23 cellular contexts compared by ENCODE assay signal in genomic region chr16:4684030-4684715, GRCh38. TPM values are rescaled to one million over a fixed set of nuclear protein-coding genes. Genes with fewer than 3 reads are reported as not detected.
A peak's percentile ranks its signal among the peaks of the same experiment; 100 is the strongest.
DNase-seq lines count a peak whose midpoint lies in the region; ATAC-seq and TF ChIP-seq lines count a peak whose summit lies in the region.
"Had no signal": no experiment of that assay in that cellular context is flagged by ENCODE, and none has a peak within 500 bp of the region (broad histone marks: within the 10 kb centered on the region; RNA-seq: fewer than 3 reads in every experiment).

No MANE protein-coding gene starts in this region.

- in situ Hi-C loops in gastrocnemius medialis (cut with MboI; ENCODE audit: low sequenced_read_pairs in 4 of 4) = no loop called here

- H3K36me3 ChIP-seq in liver (ENCODE audit: control insufficient read depth in 4 of 4, insufficient read depth in 3 of 4, low read depth in 1 of 4, low read length in 3 of 4) (peaks cover 0 to 9% (median 5%) of the 10 kb centered on the region in 4 donors), gastrocnemius medialis (peaks cover 0 to 46% of the 10 kb centered on the region in 2 donors)

- DNase-seq in HL-60 (ENCODE audit: low read depth in 1 of 2, low spot score in 1 of 2) (no peak), RWPE1 (ENCODE audit: low spot score) (no peak), gastrocnemius medialis (peak in 1 of 2 donors; percentile 58), GM10248 (ENCODE audit: extremely low spot score) (no peak), NCI-H1105 treated with DMSO at 0.1 percent for 48 hours (lab: John Stamatoyannopoulos, UW) (no peak)
- DNase-seq: ACHN; CD4-positive, alpha-beta memory T cell; HCEC 1CT; KBM-7; MM.1S; NCI-H1048; NCI-H1436; NCI-H187 treated with DMSO at 0.1 percent for 48 hours; NCI-H2107; NCI-H446 treated with DMSO at 0.1 percent for 48 hours; NCI-H526 treated with DMSO at 0.1 percent for 48 hours; OCI-M1 had no signal

- intact Hi-C loops in gastrocnemius medialis (cut with DNase I; ENCODE audit: low total_unique reads) = no loop called here

- H3K4me1 ChIP-seq in liver (ENCODE audit: control insufficient read depth in 4 of 4, insufficient read depth in 4 of 4, low read length in 3 of 4) (peaks cover 17 to 95% (median 78%) of the 10 kb centered on the region in 4 donors), gastrocnemius medialis (peaks cover 25 to 36% of the 10 kb centered on the region in 2 donors)

- ATAC-seq in gastrocnemius medialis (no peak), GM19023 (IDR thresholded peaks at IDR 0.05; ENCODE audit: unreplicated experiment) (no peak)
- ATAC-seq: GM23338, SK-N-SH treated with all-trans-retinoic acid at 6 μM for 48 hours had no signal

- CTCF ChIA-PET in RWPE1 (lab: Yijun Ruan, JAX) = interaction anchor here (0.7 kb wide), 2 partner anchors 172 to 271 kb away, joined by 3 read pairs; no protein-coding TSS in a partner anchor
- CTCF ChIA-PET in GM10248 (lab: Yijun Ruan, JAX) = no interaction called here

- no peaks in the 10 kb centered on the region for H3K9me3 ChIP-seq in liver (ENCODE audit: control insufficient read depth in 4 of 4, low read length in 3 of 4)
- no peaks in the 10 kb centered on the region for H3K9me3 ChIP-seq in gastrocnemius medialis
- H3K9me3 ChIP-seq: BLaER1 had no signal

- no peak for TF ChIP-seq POLR2A in gastrocnemius medialis (IDR thresholded peaks at IDR 0.05)

- 70% methylated on average over 23 of the region's 23 CpGs for WGBS in liver

- POLR2A ChIA-PET in RWPE1 (lab: Yijun Ruan, JAX; ENCODE audit: low non-redundant PET) (no interaction called here), GM10248 (lab: Yijun Ruan, JAX) (no interaction called here)

- H3K4me3 ChIP-seq in HL-60 (replicated peaks; ENCODE audit: insufficient read depth, low read length) (no peak overlapping the region), liver (ENCODE audit: low read depth in 1 of 3, low read length in 3 of 3) (no peak overlapping the region), gastrocnemius medialis (no peak overlapping the region)
- H3K4me3 ChIP-seq: BLaER1, GM23338 had no signal

- H3K27ac ChIP-seq in HL-60 (replicated peaks) = peak overlapping the region; percentile 53
- H3K27ac ChIP-seq in RWPE1 = peak overlapping the region; percentile 99
- H3K27ac ChIP-seq in liver (ENCODE audit: low read depth in 1 of 2, low read length in 2 of 2) = peak overlapping the region; percentile 88 to 98
- peak overlapping the region; percentile 57 to 85 (median 70) for H3K27ac ChIP-seq in gastrocnemius medialis
- H3K27ac ChIP-seq: BLaER1 had no signal

- peak overlapping the region; percentile 40 to 58 for H3K9ac ChIP-seq in liver (ENCODE audit: low read depth in 1 of 2, low read length in 2 of 2)

- no peak for TF ChIP-seq RAD21 in liver (IDR thresholded peaks at IDR 0.05)

- TF ChIP-seq CTCF in HL-60 (IDR thresholded peaks at IDR 0.05; ENCODE audit: insufficient read depth, low read length) (no peak), RWPE1 (conservative IDR thresholded peaks at IDR 0.05; ENCODE audit: low read depth) (no peak), liver (IDR thresholded peaks at IDR 0.05; ENCODE audit: low read depth, low read length, missing input control) (no peak), gastrocnemius medialis (IDR thresholded peaks at IDR 0.05 in 4 of 5, conservative IDR thresholded peaks at IDR 0.05 in 1 of 5) (no peak), GM10248 (IDR thresholded peaks at IDR 0.05; ENCODE audit: control extremely low read depth, extremely low read depth, low read depth, missing control alignments) (no peak)

- H3K27me3 ChIP-seq in HL-60 (ENCODE audit: insufficient read depth, poor library complexity, severe bottlenecking) = no peaks in the 10 kb centered on the region
- no peaks in the 10 kb centered on the region for H3K27me3 ChIP-seq in liver (ENCODE audit: control insufficient read depth in 4 of 4, insufficient read depth in 4 of 4, low read length in 3 of 4)
- no peaks in the 10 kb centered on the region for H3K27me3 ChIP-seq in gastrocnemius medialis
- H3K27me3 ChIP-seq: BLaER1 had no signal

TF ChIP-seq in liver, 16 proteins besides CTCF, POLR2A, EP300 and RAD21:
- TF ChIP-seq EGR1 (IDR thresholded peaks at IDR 0.05; ENCODE audit: low read depth in 2 of 2) (no peak), RXRA (IDR thresholded peaks at IDR 0.05) (no peak), HNF4G (IDR thresholded peaks at IDR 0.05) (no peak), SP1 (IDR thresholded peaks at IDR 0.05) (no peak), GABPA (IDR thresholded peaks at IDR 0.05 in 1 of 2, conservative IDR thresholded peaks at IDR 0.05 in 1 of 2) (no peak), ATF3 (IDR thresholded peaks at IDR 0.05) (no peak), TAF1 (conservative IDR thresholded peaks at IDR 0.05) (no peak), NR2F2 (IDR thresholded peaks at IDR 0.05) (no peak), HNF4A (conservative IDR thresholded peaks at IDR 0.05) (no peak), JUND (IDR thresholded peaks at IDR 0.05) (no peak), MAX (IDR thresholded peaks at IDR 0.05) (no peak)

RNA-seq across cellular contexts. Expression of gene NUDT16L1, which starts 9.2 kb away (rescaled TPM):
- total RNA-seq in liver (10 to 100 TPM; 22.4 to 40.3 TPM), gastrocnemius medialis (10 to 100 TPM in 1 of 4 donors, 1 to 10 TPM in 3; 7.4 to 10.2 (median 8.8) TPM)
- polyA plus RNA-seq in liver = 10 to 100 TPM; 32.3 to 43.4 TPM

RNA-seq across cellular contexts. Expression of gene ANKS3, which starts 49.9 kb away (rescaled TPM):
- total RNA-seq in liver (10 to 100 TPM in 1 of 2 donors, 1 to 10 TPM in 1; 4.1 to 14.0 TPM), gastrocnemius medialis (10 to 100 TPM in 1 of 4 donors, 1 to 10 TPM in 3; 6.7 to 16.6 (median 9.0) TPM)
- 1 to 10 TPM; 4.0 to 5.3 TPM for polyA plus RNA-seq in liver

RNA-seq across cellular contexts. Expression of gene DNAAF8, which starts 50.2 kb away (rescaled TPM):
- under 1 TPM; 0.42 to 0.70 TPM for total RNA-seq in liver
- polyA plus RNA-seq in liver = under 1 TPM; 0.33 to 0.75 TPM
- total RNA-seq in gastrocnemius medialis = 1 to 10 TPM in 2 of 4 donors, under 1 TPM in 2; 0.44 to 1.2 (median 0.91) TPM
- total RNA-seq: G401 had no signal

RNA-seq across cellular contexts. Expression of gene MGRN1, which starts 59.5 kb away (rescaled TPM):
- total RNA-seq in liver (10 to 100 TPM; 15.9 to 35.7 TPM), gastrocnemius medialis (10 to 100 TPM; 33.8 to 62.9 (median 55.0) TPM)
- polyA plus RNA-seq in liver = 10 to 100 TPM; 21.9 to 29.9 TPM
